In the genomic region with DNA sequence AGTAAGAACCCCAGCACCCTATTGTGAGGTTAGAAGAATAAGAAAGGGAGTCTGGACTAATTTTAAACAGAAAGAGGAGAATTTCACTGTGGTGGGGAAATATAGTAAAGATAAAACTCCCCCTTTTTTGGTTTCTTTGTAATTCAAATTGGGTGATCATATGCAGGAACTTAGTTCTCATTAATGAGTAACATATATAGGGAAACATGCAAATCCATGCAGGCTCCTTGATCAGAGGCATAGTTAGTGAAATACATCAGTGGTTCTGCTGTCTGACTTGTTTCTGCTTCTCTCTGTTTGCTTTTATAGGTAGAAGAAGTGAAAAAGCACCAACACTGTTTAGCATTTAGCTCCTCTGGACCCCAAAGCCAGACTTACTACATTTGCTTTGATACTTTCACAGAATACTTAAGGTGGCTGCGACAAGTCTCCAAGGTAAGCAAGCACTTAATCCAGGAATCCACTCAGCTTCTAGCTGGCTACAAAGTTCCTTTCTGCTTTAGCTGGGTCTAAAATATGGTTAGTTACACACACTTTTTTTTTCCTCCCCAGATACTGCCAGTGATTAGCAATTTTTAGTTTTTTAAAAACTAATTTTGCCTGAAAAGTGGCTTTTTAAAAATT, we compare ENCODE assay signal across 11 cellular contexts.
DNase-seq lines count a peak whose midpoint lies in the region; ATAC-seq, FAIRE-seq and TF ChIP-seq lines count a peak whose summit lies in the region.
"Had no signal": no experiment of that assay in that cellular context is flagged by ENCODE, and none has a peak within 500 bp of the region (broad histone marks: within the 10 kb centered on the region; RNA-seq: fewer than 3 reads in every experiment).

No MANE protein-coding gene starts in this region.

- no peak overlapping the region for H2AFZ ChIP-seq in OCI-LY3 (ENCODE audit: low read depth, low read length)

- ATAC-seq in GM19463 (IDR thresholded peaks at IDR 0.05; ENCODE audit: unreplicated experiment) (peak; percentile 85), HG02973 (IDR thresholded peaks at IDR 0.05; ENCODE audit: unreplicated experiment) (peak; percentile 65)

- H3K27ac ChIP-seq in OCI-LY3 (ENCODE audit: low read length), result peak overlapping the region; percentile 85
- no peak overlapping the region for H3K27ac ChIP-seq in CD8-positive, alpha-beta memory T cell (ENCODE audit: low read depth, low read length)
- H3K27ac ChIP-seq: epithelial cell of prostate had no signal

- H3K4me3 ChIP-seq in OCI-LY3 (ENCODE audit: low read length), result peak overlapping the region; percentile 33
- no peak overlapping the region for H3K4me3 ChIP-seq in CD8-positive, alpha-beta memory T cell (ENCODE audit: low read length)

- peak overlapping the region; percentile 64 for H3K4me2 ChIP-seq in OCI-LY3 (ENCODE audit: low read length)

- H3K27ac Mint-ChIP-seq in CD8-positive, alpha-beta memory T cell, result no peak overlapping the region
- H3K27ac Mint-ChIP-seq in activated naive CD4-positive, alpha-beta T cell treated with anti-CD3 and anti-CD28 coated beads, Interleukin-2, amount 10 ng/mL, durations not matched to agents 7 days and 5 days, result no peak overlapping the region

- POLR2A ChIA-PET in CD8-positive, alpha-beta memory T cell (lab: Charles Lee), result no interaction called here

- in situ Hi-C loops in ACHN (cut with HindIII; ENCODE audit: low pct_ligation_motif_present, low pct_unique_long_range_greater_than_20kb, low sequenced_read_pairs), result no loop called here

- DNase-seq in GM12892 (ENCODE audit: insufficient read length) (no peak), ACHN (no peak), foreskin melanocyte (no peak)
- DNase-seq in CD8-positive, alpha-beta memory T cell, result no peak
- no peak for DNase-seq in activated naive CD4-positive, alpha-beta T cell treated with anti-CD3 and anti-CD28 coated beads, Interleukin-2, amount 10 ng/mL, durations not matched to agents 7 days and 5 days
- DNase-seq: activated CD4-positive, alpha-beta T cell treated with anti-CD3 and anti-CD28 coated beads for 48 hours had no signal

- H3K9ac ChIP-seq in OCI-LY3 (ENCODE audit: low read length), result peak overlapping the region; percentile 53

- H3K36me3 Mint-ChIP-seq in CD8-positive, alpha-beta memory T cell, result peaks cover 2 to 5% (median 3%) of the 10 kb centered on the region in 3 donors
- H3K36me3 Mint-ChIP-seq in activated naive CD4-positive, alpha-beta T cell treated with anti-CD3 and anti-CD28 coated beads, Interleukin-2, amount 10 ng/mL, durations not matched to agents 7 days and 5 days, result no peaks in the 10 kb centered on the region

- TF ChIP-seq CTCF in OCI-LY3 (IDR thresholded peaks at IDR 0.05; ENCODE audit: low read depth, low read length), result no peak

- CTCF ChIA-PET in CD8-positive, alpha-beta memory T cell (lab: Charles Lee), result no interaction called here
- CTCF ChIA-PET in activated naive CD4-positive, alpha-beta T cell treated with anti-CD3 and anti-CD28 coated beads, Interleukin-2, amount 10 ng/mL, durations not matched to agents 7 days and 5 days (lab: Charles Lee), result no interaction called here

- peaks cover 0 to 5% (median 2%) of the 10 kb centered on the region in 3 donors for H3K4me1 Mint-ChIP-seq in CD8-positive, alpha-beta memory T cell
- no peaks in the 10 kb centered on the region for H3K4me1 Mint-ChIP-seq in activated naive CD4-positive, alpha-beta T cell treated with anti-CD3 and anti-CD28 coated beads, Interleukin-2, amount 10 ng/mL, durations not matched to agents 7 days and 5 days

- H3K4me3 Mint-ChIP-seq in CD8-positive, alpha-beta memory T cell, result no peak overlapping the region
- H3K4me3 Mint-ChIP-seq in activated naive CD4-positive, alpha-beta T cell treated with anti-CD3 and anti-CD28 coated beads, Interleukin-2, amount 10 ng/mL, durations not matched to agents 7 days and 5 days, result no peak overlapping the region

- peak; percentile 63 for FAIRE-seq in GM12892 (lab: Jason Lieb, UNC)
- FAIRE-seq: islet of Langerhans had no signal

- H3K27me3 ChIP-seq in OCI-LY3 (ENCODE audit: low read depth, low read length), result no peaks in the 10 kb centered on the region
- H3K27me3 ChIP-seq in CD8-positive, alpha-beta memory T cell (ENCODE audit: insufficient read depth, low read length, poor library complexity, severe bottlenecking), result no peaks in the 10 kb centered on the region

- H3K9me3 ChIP-seq in OCI-LY3 (ENCODE audit: insufficient read depth, low read length), result no peaks in the 10 kb centered on the region
- H3K9me3 ChIP-seq in CD8-positive, alpha-beta memory T cell (ENCODE audit: low read length), result no peaks in the 10 kb centered on the region

- H4K20me1 ChIP-seq in OCI-LY3 (ENCODE audit: insufficient read depth, low read length), result no peaks in the 10 kb centered on the region

- H3K9me3 Mint-ChIP-seq in CD8-positive, alpha-beta memory T cell, result no peaks in the 10 kb centered on the region
- no peaks in the 10 kb centered on the region for H3K9me3 Mint-ChIP-seq in activated naive CD4-positive, alpha-beta T cell treated with anti-CD3 and anti-CD28 coated beads, Interleukin-2, amount 10 ng/mL, durations not matched to agents 7 days and 5 days

- H3K27me3 Mint-ChIP-seq in CD8-positive, alpha-beta memory T cell, result no peaks in the 10 kb centered on the region
- H3K27me3 Mint-ChIP-seq in activated naive CD4-positive, alpha-beta T cell treated with anti-CD3 and anti-CD28 coated beads, Interleukin-2, amount 10 ng/mL, durations not matched to agents 7 days and 5 days, result no peaks in the 10 kb centered on the region

- H3K36me3 ChIP-seq in OCI-LY3 (replicated peaks; ENCODE audit: low read depth, low read length), result no peaks in the 10 kb centered on the region
- H3K36me3 ChIP-seq in CD8-positive, alpha-beta memory T cell (ENCODE audit: insufficient read depth, low read length), result no peaks in the 10 kb centered on the region

- TF ChIP-seq POLR2A in GM12892 (IDR thresholded peaks at IDR 0.05; ENCODE audit: low read depth, low read length), result no peak

- H3K79me2 ChIP-seq in OCI-LY3 (ENCODE audit: low read length), result no peaks in the 10 kb centered on the region

- peaks cover 54% of the 10 kb centered on the region for H3K4me1 ChIP-seq in OCI-LY3 (ENCODE audit: low read length)
- H3K4me1 ChIP-seq in CD8-positive, alpha-beta memory T cell (ENCODE audit: insufficient read depth, low read length), result no peaks in the 10 kb centered on the region
